Comparison of ENCODE assay signal across 10 cellular contexts in genomic region chr1:163571950-163572349, GRCh38.
"Had no signal": no experiment of that assay in that cellular context is flagged by ENCODE, and none has a peak within 500 bp of the region (broad histone marks: within the 10 kb centered on the region; RNA-seq: fewer than 3 reads in every experiment).

No MANE protein-coding gene starts in this region.

- ATAC-seq: HCT116, K562 had no signal

- H3K4me1 ChIP-seq: HAP-1 had no signal

- H3K9ac ChIP-seq: GM23248 had no signal

- H3K9me3 ChIP-seq: HAP-1 had no signal

- FAIRE-seq: HTR-8/SVneo, K562 had no signal

- H2AFZ ChIP-seq: GM23248 had no signal

- DNase-seq: GM23248, GOT3, H7, HFFc6, IMR-90, KG1 had no signal

- H3K27ac ChIP-seq: GM23248 had no signal

- H3K4me3 ChIP-seq: GM23248, HAP-1, K562 had no signal

- H3K36me3 ChIP-seq: HAP-1 had no signal
